8 cellular contexts compared by ENCODE assay signal in genomic region chr22:24894220-24894975, GRCh38. TPM values are rescaled to one million over a fixed set of nuclear protein-coding genes. Genes with fewer than 3 reads are reported as not detected.
DNase-seq lines count a peak whose midpoint lies in the region; TF ChIP-seq lines count a peak whose summit lies in the region.

No MANE protein-coding gene starts in this region.

- peak overlapping the region in 1 of 2 donors; percentile 20 for H3K4me3 ChIP-seq in tibial artery

- TSS peak; percentile 91 for BruUV-seq in MCF 10A (replicated peaks; lab: Mats Ljungman, UMichigan)

- H3K27ac Mint-ChIP-seq in MCF 10A (ENCODE audit: low read depth, unreplicated experiment) = peak overlapping the region; percentile 97
- peak overlapping the region in 2 of 7 donors; percentile 22 to 82 for H3K27ac Mint-ChIP-seq in CD14-positive monocyte

- H3K4me3 Mint-ChIP-seq in MCF 10A (ENCODE audit: unreplicated experiment) (peak overlapping the region; percentile 41), CD14-positive monocyte (peak overlapping the region in 1 of 2 donors; percentile 77)

- peaks cover 11% of the 10 kb centered on the region for H3K27me3 Mint-ChIP-seq in MCF 10A (ENCODE audit: insufficient read depth, unreplicated experiment)
- peaks cover 0 to 8% (median 5%) of the 10 kb centered on the region in 3 donors for H3K27me3 Mint-ChIP-seq in CD14-positive monocyte (ENCODE audit: low read depth in 3 of 3)

- intact Hi-C loops in MCF 10A (cut with micrococcal nuclease) (no loop called here), tibial artery (cut with DNase I; ENCODE audit: low total_unique reads) (loop anchor here (5.0 kb wide), 1 partner anchor 87 kb away; the partner anchor contains the start of gene SGSM1), CD14-positive monocyte (cut with micrococcal nuclease) (no loop called here)

- in situ Hi-C loops in GM13976 (cut with MboI; ENCODE audit: low sequenced_read_pairs, unreplicated experiment) = no loop called here

- H3K9me3 ChIP-seq in tibial artery = no peaks in the 10 kb centered on the region

- no peaks in the 10 kb centered on the region for H3K9me3 Mint-ChIP-seq in MCF 10A (ENCODE audit: unreplicated experiment)
- H3K9me3 Mint-ChIP-seq in CD14-positive monocyte = no peaks in the 10 kb centered on the region

- peaks cover 0 to 27% (median 16%) of the 10 kb centered on the region in 4 donors for H3K4me1 ChIP-seq in tibial artery

- POLR2A ChIA-PET in MCF 10A (lab: Yijun Ruan, JAX) = interaction anchor here (0.6 to 1.5 kb wide), 10 partner anchors 32 to 856 kb away, joined by 3 to 5 read pairs (median 4); no protein-coding TSS in a partner anchor

- DNase-seq in EL (peak; percentile 86), NCI-H2227 (lab: John Stamatoyannopoulos, UW; ENCODE audit: unreplicated experiment) (peak; percentile 4), MCF 10A (ENCODE audit: unreplicated experiment) (peak; percentile 99), kidney glomerular epithelial cell (lab: John Stamatoyannopoulos, UW) (peak; percentile 96), tibial artery (peak; percentile 91 to 97), CD14-positive monocyte (ENCODE audit: low spot score) (no peak), GM13976 (ENCODE audit: low spot score) (no peak), NCI-H1436 treated with DMSO at 0.1 percent for 48 hours (lab: John Stamatoyannopoulos, UW) (no peak)

- H3K4me1 Mint-ChIP-seq in MCF 10A (ENCODE audit: insufficient read depth, unreplicated experiment) (peaks cover 15% of the 10 kb centered on the region), CD14-positive monocyte (peaks cover 13% of the 10 kb centered on the region)

- H3K36me3 Mint-ChIP-seq in MCF 10A (ENCODE audit: insufficient read depth, unreplicated experiment) = no peaks in the 10 kb centered on the region
- no peaks in the 10 kb centered on the region for H3K36me3 Mint-ChIP-seq in CD14-positive monocyte

- H3K27me3 ChIP-seq in tibial artery = no peaks in the 10 kb centered on the region

- H3K36me3 ChIP-seq in tibial artery = peaks cover 5 to 11% (median 7%) of the 10 kb centered on the region in 3 donors

- TF ChIP-seq CTCF in MCF 10A (IDR thresholded peaks at IDR 0.05; ENCODE audit: unreplicated experiment) (no peak), tibial artery (IDR thresholded peaks at IDR 0.05) (no peak), CD14-positive monocyte (IDR thresholded peaks at IDR 0.05) (no peak), GM13976 (IDR thresholded peaks at IDR 0.05; ENCODE audit: borderline replicate concordance, control extremely low read depth, extremely low read depth, insufficient read depth, missing control alignments) (no peak)

- CTCF ChIA-PET in MCF 10A (lab: Yijun Ruan, JAX) = interaction anchor here (0.6 to 1.4 kb wide), 5 partner anchors 44 to 553 kb away, joined by 3 to 8 read pairs (median 3); no protein-coding TSS in a partner anchor

- H3K27ac ChIP-seq in tibial artery = peak overlapping the region; percentile 73 to 77

RNA-seq across cellular contexts. Expression of gene LHFPL7, which starts 52.1 kb away (rescaled TPM):
- total RNA-seq in MCF 10A (2022) = not detected in 2 replicates
- not detected for polyA plus RNA-seq in CD14-positive monocyte

RNA-seq across cellular contexts. Expression of gene KIAA1671, which starts 58.1 kb away (rescaled TPM):
- total RNA-seq in MCF 10A (2022) = 61.0 and 68.1 TPM in 2 replicates
- polyA plus RNA-seq in CD14-positive monocyte = not detected

Comparison
In these comparisons a context has a peak if more than half of its experiments do, and no peak if none do; other contexts are left out.
1. DNase-seq: peak in EL (single experiment), NCI-H2227 (single experiment), MCF 10A (single experiment), kidney glomerular epithelial cell (single experiment) and tibial artery (2 of 2); none in CD14-positive monocyte (single experiment), GM13976 (single experiment) and NCI-H1436 treated with DMSO at 0.1 percent for 48 hours (single experiment).